In the genomic region with DNA sequence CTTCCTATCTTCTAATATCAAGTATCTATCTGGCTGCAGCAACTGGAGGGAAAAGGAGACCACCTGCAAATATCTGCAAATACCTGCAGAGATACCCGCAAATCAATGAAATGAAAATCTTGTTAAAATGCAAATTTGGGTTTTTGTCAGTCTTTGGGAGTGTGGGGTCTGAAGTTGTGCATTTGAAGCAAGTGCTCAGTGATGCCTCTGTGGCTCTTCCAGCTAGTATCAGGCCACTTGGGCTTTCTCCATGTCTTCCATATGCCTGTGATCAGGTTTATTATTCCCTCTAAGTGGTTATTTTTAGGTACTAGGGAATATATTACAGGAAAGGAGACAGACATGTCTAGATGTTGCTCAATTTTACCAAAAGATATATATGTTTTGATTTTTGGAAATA, we compare ENCODE assay signal across 27 cellular contexts.
"Had no signal": no experiment of that assay in that cellular context is flagged by ENCODE, and none has a peak within 500 bp of the region (broad histone marks: within the 10 kb centered on the region; RNA-seq: fewer than 3 reads in every experiment).

No MANE protein-coding gene starts in this region.

- H3K27ac Mint-ChIP-seq: stimulated activated effector memory CD8-positive, alpha-beta T cell treated with anti-CD3 and anti-CD28 coated beads, Interleukin-12 subunit alpha, Interleukin-12 subunit beta, amount 100 ng/mL, for 72 hours; stimulated activated memory B cell treated with anti-CD40 and anti-IgM and Interleukin-4, amounts not matched to agents 10 μg/mL and 1 μg/mL and 100 μg/mL, for 72 hours; stimulated activated naive B cell treated with anti-CD40 and anti-IgM and Interleukin-4, amounts not matched to agents 10 μg/mL and 1 μg/mL and 100 μg/mL, for 72 hours; stimulated activated naive CD8-positive, alpha-beta T cell treated with anti-CD3 and anti-CD28 coated beads, Interleukin-15, amount 100 ng/mL, for 72 hours; stimulated activated naive CD8-positive, alpha-beta T cell treated with anti-CD3 and anti-CD28 coated beads, Interleukin-15, Interleukin-2, amounts not matched to agents 100 ng/mL and 50 ng/mL, for 24 hours; type B pancreatic cell had no signal

- H3K4me3 ChIP-seq: stomach, suprapubic skin, testis, thoracic aorta, thyroid gland, tibial artery, tibial nerve, transverse colon, upper lobe of left lung, upper lobe of right lung, uterus had no signal

- H3K4me1 Mint-ChIP-seq: stimulated activated effector memory CD8-positive, alpha-beta T cell treated with anti-CD3 and anti-CD28 coated beads, Interleukin-12 subunit alpha, Interleukin-12 subunit beta, amount 100 ng/mL, for 72 hours; stimulated activated memory B cell treated with anti-CD40 and anti-IgM and Interleukin-4, amounts not matched to agents 10 μg/mL and 1 μg/mL and 100 μg/mL, for 72 hours; stimulated activated naive B cell treated with anti-CD40 and anti-IgM and Interleukin-4, amounts not matched to agents 10 μg/mL and 1 μg/mL and 100 μg/mL, for 72 hours; stimulated activated naive CD8-positive, alpha-beta T cell treated with anti-CD3 and anti-CD28 coated beads, Interleukin-15, amount 100 ng/mL, for 72 hours had no signal

- H3K36me3 Mint-ChIP-seq: stimulated activated effector memory CD8-positive, alpha-beta T cell treated with anti-CD3 and anti-CD28 coated beads, Interleukin-12 subunit alpha, Interleukin-12 subunit beta, amount 100 ng/mL, for 72 hours; stimulated activated memory B cell treated with anti-CD40 and anti-IgM and Interleukin-4, amounts not matched to agents 10 μg/mL and 1 μg/mL and 100 μg/mL, for 72 hours; stimulated activated naive B cell treated with anti-CD40 and anti-IgM and Interleukin-4, amounts not matched to agents 10 μg/mL and 1 μg/mL and 100 μg/mL, for 72 hours; type B pancreatic cell had no signal

- ATAC-seq: stimulated activated effector memory CD8-positive, alpha-beta T cell treated with anti-CD3 and anti-CD28 coated beads, Interleukin-12 subunit alpha, Interleukin-12 subunit beta, amount 100 ng/mL, for 72 hours; stimulated activated memory B cell treated with anti-CD40 and anti-IgM and Interleukin-4, amounts not matched to agents 10 μg/mL and 1 μg/mL and 100 μg/mL, for 72 hours; stimulated activated naive B cell treated with anti-CD40 and anti-IgM and Interleukin-4, amounts not matched to agents 10 μg/mL and 1 μg/mL and 100 μg/mL, for 72 hours; stimulated activated naive CD8-positive, alpha-beta T cell treated with anti-CD3 and anti-CD28 coated beads, Interleukin-15, amount 100 ng/mL, for 72 hours; stimulated activated naive CD8-positive, alpha-beta T cell treated with anti-CD3 and anti-CD28 coated beads, Interleukin-15, Interleukin-2, amounts not matched to agents 100 U/mL and 50 U/mL, for 24 hours; upper lobe of right lung had no signal

- H3K27me3 Mint-ChIP-seq: stimulated activated memory B cell treated with anti-CD40 and anti-IgM and Interleukin-4, amounts not matched to agents 10 μg/mL and 1 μg/mL and 100 μg/mL, for 72 hours; stimulated activated naive B cell treated with anti-CD40 and anti-IgM and Interleukin-4, amounts not matched to agents 10 μg/mL and 1 μg/mL and 100 μg/mL, for 72 hours; stimulated activated naive CD8-positive, alpha-beta T cell treated with anti-CD3 and anti-CD28 coated beads, Interleukin-15, amount 100 ng/mL, for 72 hours; stimulated activated naive CD8-positive, alpha-beta T cell treated with anti-CD3 and anti-CD28 coated beads, Interleukin-15, Interleukin-2, amounts not matched to agents 100 ng/mL and 50 ng/mL, for 24 hours; type B pancreatic cell had no signal

- H3K27me3 ChIP-seq: stomach, suprapubic skin, testis, thyroid gland, tibial artery, tibial nerve, transverse colon, upper lobe of left lung, upper lobe of right lung, uterus had no signal

- H3K9me3 Mint-ChIP-seq: stimulated activated naive CD8-positive, alpha-beta T cell treated with anti-CD3 and anti-CD28 coated beads, Interleukin-15, amount 100 ng/mL, for 72 hours; stimulated activated naive CD8-positive, alpha-beta T cell treated with anti-CD3 and anti-CD28 coated beads, Interleukin-15, Interleukin-2, amounts not matched to agents 100 ng/mL and 50 ng/mL, for 24 hours; type B pancreatic cell had no signal

- H3K9me3 ChIP-seq: stomach, suprapubic skin, testis, thoracic aorta, thyroid gland, tibial artery, tibial nerve, transverse colon, upper lobe of left lung, upper lobe of right lung, uterus had no signal

- H3K36me3 ChIP-seq: stomach, suprapubic skin, thoracic aorta, thyroid gland, tibial artery, tibial nerve, transverse colon, upper lobe of left lung, upper lobe of right lung, uterus had no signal

- DNase-seq: stimulated activated CD4-positive, alpha-beta T cell treated with anti-CD3 and anti-CD28 coated beads, Interleukin-2, amount 100 ng/mL, for 48 hours; stimulated activated CD4-positive, alpha-beta T cell treated with anti-CD3 and anti-CD28 coated beads, Interleukin-4, amount 100 ng/mL, for 1 hour; stimulated activated CD4-positive, alpha-beta T cell treated with anti-CD3 and anti-CD28 coated beads, Interleukin-4, amount 100 ng/mL, for 24 hours; stimulated activated CD4-positive, alpha-beta T cell treated with anti-CD3 and anti-CD28 coated beads, Interleukin-4, amount 100 ng/mL, for 4 hours; stimulated activated CD8-positive, alpha-beta memory T cell treated with anti-CD3 and anti-CD28 coated beads, Interleukin-4, amount 100 ng/mL, for 48 hours; stimulated activated naive B cell treated with anti-CD40 and anti-IgM and Interleukin-4, amounts not matched to agents 10 μg/mL and 1 μg/mL and 100 μg/mL, for 72 hours; stimulated activated naive CD4-positive, alpha-beta T cell; stimulated activated naive CD4-positive, alpha-beta T cell treated with Interleukin-2 at 50 U/mL for 16 hours; stimulated activated naive CD8-positive, alpha-beta T cell treated with anti-CD3 and anti-CD28 coated beads, Interleukin-15, amount 100 ng/mL, for 72 hours; stimulated activated naive CD8-positive, alpha-beta T cell treated with anti-CD3 and anti-CD28 coated beads, Interleukin-15, Interleukin-2, amounts not matched to agents 100 U/mL and 50 U/mL, for 24 hours; stomach; substantia nigra; testis; thyroid gland; tibial artery; transverse colon; trophoblast cell; upper lobe of left lung; upper lobe of right lung; uterus had no signal

- H3K4me1 ChIP-seq: stomach, suprapubic skin, testis, thyroid gland, tibial artery, tibial nerve, transverse colon, upper lobe of left lung, upper lobe of right lung, uterus had no signal

- H3K27ac ChIP-seq: stomach, suprapubic skin, testis, thoracic aorta, thyroid gland, tibial artery, tibial nerve, transverse colon, upper lobe of left lung, upper lobe of right lung, uterus had no signal

- H3K4me3 Mint-ChIP-seq: stimulated activated effector memory CD8-positive, alpha-beta T cell treated with anti-CD3 and anti-CD28 coated beads, Interleukin-12 subunit alpha, Interleukin-12 subunit beta, amount 100 ng/mL, for 72 hours; stimulated activated memory B cell treated with anti-CD40 and anti-IgM and Interleukin-4, amounts not matched to agents 10 μg/mL and 1 μg/mL and 100 μg/mL, for 72 hours; stimulated activated naive B cell treated with anti-CD40 and anti-IgM and Interleukin-4, amounts not matched to agents 10 μg/mL and 1 μg/mL and 100 μg/mL, for 72 hours; stimulated activated naive CD8-positive, alpha-beta T cell treated with anti-CD3 and anti-CD28 coated beads, Interleukin-15, amount 100 ng/mL, for 72 hours; stimulated activated naive CD8-positive, alpha-beta T cell treated with anti-CD3 and anti-CD28 coated beads, Interleukin-15, Interleukin-2, amounts not matched to agents 100 ng/mL and 50 ng/mL, for 24 hours; type B pancreatic cell had no signal
